ENCODE assay signal across 9 cellular contexts in the genomic region with DNA sequence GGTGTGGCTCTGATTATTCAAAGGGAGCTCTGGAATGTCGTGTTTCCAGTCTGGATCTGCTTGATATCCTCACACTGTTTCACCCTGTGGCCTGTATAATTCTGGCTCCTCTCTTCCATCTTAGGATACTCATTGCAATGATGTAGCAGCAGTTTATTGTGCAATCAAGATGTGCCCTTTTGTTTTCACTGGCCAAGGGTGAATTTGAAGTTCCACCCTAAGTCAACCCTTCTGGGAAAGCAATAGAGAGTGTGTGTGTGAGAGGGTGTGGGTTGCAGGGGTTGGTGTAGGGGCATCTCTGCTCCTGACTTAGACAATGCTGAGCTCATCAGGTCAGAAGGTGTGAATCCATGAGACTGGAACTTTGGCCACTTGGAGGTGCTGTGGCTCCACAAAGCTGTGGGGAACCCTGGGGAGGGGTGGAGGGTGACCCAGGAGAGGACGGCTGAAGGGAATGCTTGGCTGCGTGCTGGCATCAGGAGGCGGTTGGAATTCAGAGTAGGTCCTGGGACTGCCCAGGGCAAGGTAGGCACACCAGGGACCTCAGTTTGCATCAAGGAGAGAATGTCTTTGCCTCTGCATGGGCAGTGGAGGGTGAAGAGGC.
A peak's percentile ranks its signal among the peaks of the same experiment; 100 is the strongest.
DNase-seq lines count a peak whose midpoint lies in the region; ATAC-seq, FAIRE-seq and TF ChIP-seq lines count a peak whose summit lies in the region.
"Had no signal": no experiment of that assay in that cellular context is flagged by ENCODE, and none has a peak within 500 bp of the region (broad histone marks: within the 10 kb centered on the region; RNA-seq: fewer than 3 reads in every experiment).

No MANE protein-coding gene starts in this region.

- no peaks in the 10 kb centered on the region for H3K9me3 Mint-ChIP-seq in astrocyte (ENCODE audit: unreplicated experiment)

- FAIRE-seq in astrocyte (lab: Jason Lieb, UNC) = no peak

- DNase-seq in Daoy (ENCODE audit: low read depth) (peak; percentile 51), LHCN-M2 (ENCODE audit: low read depth) (peak; percentile 46), astrocyte (ENCODE audit: low read depth) (no peak), left lobe of liver (ENCODE audit: low spot score) (no peak)
- DNase-seq in NK-92 treated with Interleukin-12 subunit alpha and Interleukin-12 subunit beta, amount 100 ng/mL, for 24 hours (lab: John Stamatoyannopoulos, UW) = no peak
- no peak for DNase-seq in activated CD8-positive, alpha-beta memory T cell treated with anti-CD3 and anti-CD28 coated beads, Interleukin-2, amount 50 U/mL, for 4 hours
- DNase-seq: cerebellar nuclear complex had no signal

- no peaks in the 10 kb centered on the region for H3K79me2 ChIP-seq in astrocyte (ENCODE audit: insufficient read depth, low read length)

- 30 to 58% methylated on average over 3 to 4 of the region's 4 CpGs for WGBS in mesodermal cell (ENCODE audit: insufficient coverage in 2 of 2), 2 experiments

- H3K36me3 Mint-ChIP-seq in astrocyte (ENCODE audit: low read depth, unreplicated experiment) = no peaks in the 10 kb centered on the region

- H3K4me2 ChIP-seq in astrocyte (ENCODE audit: low read length) = no peak overlapping the region

- H3K27ac Mint-ChIP-seq in astrocyte (ENCODE audit: unreplicated experiment) = peak overlapping the region; percentile 29

- H3K4me3 ChIP-seq in astrocyte (ENCODE audit: insufficient read depth, low read depth, low read length) (no peak overlapping the region), mesodermal cell (ENCODE audit: extremely low read depth, insufficient read depth, low read length, poor library complexity, severe bottlenecking) (no peak overlapping the region)

- no peaks in the 10 kb centered on the region for H3K27me3 Mint-ChIP-seq in astrocyte (ENCODE audit: low read depth, unreplicated experiment)

- H4K20me1 ChIP-seq in astrocyte (ENCODE audit: insufficient read depth, low read length) = no peaks in the 10 kb centered on the region

- H3K36me3 ChIP-seq in astrocyte (ENCODE audit: insufficient read depth, low read length) (no peaks in the 10 kb centered on the region), mesodermal cell (ENCODE audit: control insufficient read depth, insufficient read depth, low read length) (no peaks in the 10 kb centered on the region)

- no peaks in the 10 kb centered on the region for H3K27me3 ChIP-seq in astrocyte (ENCODE audit: insufficient read depth, low read length)

- peaks cover 20% of the 10 kb centered on the region for H3K4me1 Mint-ChIP-seq in astrocyte (ENCODE audit: low read depth, unreplicated experiment)

- H3K9me3 ChIP-seq in astrocyte (ENCODE audit: insufficient read depth, low read depth, low read length) (no peaks in the 10 kb centered on the region), mesodermal cell (ENCODE audit: control insufficient read depth, low read length) (no peaks in the 10 kb centered on the region)

- peaks cover 6% of the 10 kb centered on the region for H3K4me1 ChIP-seq in astrocyte (ENCODE audit: insufficient read depth, low read length)
- peaks cover 26% of the 10 kb centered on the region for H3K4me1 ChIP-seq in mesodermal cell (ENCODE audit: control insufficient read depth, insufficient read depth, low read length, poor library complexity, severe bottlenecking)

- peak overlapping the region; percentile 24 for H2AFZ ChIP-seq in astrocyte (ENCODE audit: low read depth, low read length)

- ATAC-seq in HG03095 (IDR thresholded peaks at IDR 0.05; ENCODE audit: unreplicated experiment) (no peak), left lobe of liver (no peak)

- peak overlapping the region; percentile 37 for H3K4me3 Mint-ChIP-seq in astrocyte (ENCODE audit: unreplicated experiment)

- TF ChIP-seq CTCF in astrocyte (IDR thresholded peaks at IDR 0.05; ENCODE audit: insufficient read depth, low read depth, low read length) = no peak

- no peak overlapping the region for H3K27ac ChIP-seq in astrocyte (ENCODE audit: low read depth, low read length)
- H3K27ac ChIP-seq in mesodermal cell (ENCODE audit: low read depth, low read length, severe bottlenecking) = peak overlapping the region; percentile 51

- H3K9ac ChIP-seq in astrocyte (ENCODE audit: low read length) = no peak overlapping the region

Comparison
In these comparisons a context has a peak if more than half of its experiments do, and no peak if none do; other contexts are left out.
1. DNase-seq: peak in Daoy (single experiment) and LHCN-M2 (single experiment); none in astrocyte (single experiment), left lobe of liver (single experiment), NK-92 treated with Interleukin-12 subunit alpha and Interleukin-12 subunit beta, amount 100 ng/mL, for 24 hours (single experiment) and activated CD8-positive, alpha-beta memory T cell treated with anti-CD3 and anti-CD28 coated beads, Interleukin-2, amount 50 U/mL, for 4 hours (single experiment).